Comparison of ENCODE assay signal across 20 cellular contexts in genomic region chr2:142586693-142587432, GRCh38.
A peak's percentile ranks its signal among the peaks of the same experiment; 100 is the strongest.
DNase-seq lines count a peak whose midpoint lies in the region; FAIRE-seq and TF ChIP-seq lines count a peak whose summit lies in the region.
"Had no signal": no experiment of that assay in that cellular context is flagged by ENCODE, and none has a peak within 500 bp of the region (broad histone marks: within the 10 kb centered on the region; RNA-seq: fewer than 3 reads in every experiment).

No MANE protein-coding gene starts in this region.

- H3K9ac ChIP-seq in astrocyte (ENCODE audit: low read length): no peak overlapping the region

- no peaks in the 10 kb centered on the region for H3K36me3 Mint-ChIP-seq in astrocyte (ENCODE audit: low read depth, unreplicated experiment)
- H3K36me3 Mint-ChIP-seq: activated naive CD4-positive, alpha-beta T cell treated with anti-CD3 and anti-CD28 coated beads, Interleukin-2, amount 10 ng/mL, durations not matched to agents 7 days and 5 days had no signal

- H3K27ac ChIP-seq in astrocyte (ENCODE audit: low read depth, low read length): no peak overlapping the region
- H3K27ac ChIP-seq: foreskin keratinocyte, PC-9, testis had no signal

- FAIRE-seq in astrocyte (lab: Jason Lieb, UNC): no peak
- FAIRE-seq: endothelial cell of umbilical vein had no signal

- no peak for TF ChIP-seq CTCF in astrocyte (IDR thresholded peaks at IDR 0.05; ENCODE audit: insufficient read depth, low read depth, low read length)

- H3K9me3 ChIP-seq in astrocyte (ENCODE audit: insufficient read depth, low read depth, low read length) (no peaks in the 10 kb centered on the region), neuron (ENCODE audit: low read length) (no peaks in the 10 kb centered on the region)
- H3K9me3 ChIP-seq: testis had no signal

- no peaks in the 10 kb centered on the region for H3K4me1 ChIP-seq in astrocyte (ENCODE audit: insufficient read depth, low read length)
- H3K4me1 ChIP-seq in neuron (ENCODE audit: insufficient read depth, low read length): peaks cover 2% of the 10 kb centered on the region
- H3K4me1 ChIP-seq: foreskin keratinocyte, testis had no signal

- H2AFZ ChIP-seq in astrocyte (ENCODE audit: low read depth, low read length) (peak overlapping the region; percentile 25), neuron (ENCODE audit: low read depth, low read length) (peak overlapping the region; percentile 19)
- H2AFZ ChIP-seq: PC-9 had no signal

- DNase-seq in MV-4-11 (lab: John Stamatoyannopoulos, UW) (peak; percentile 82), astrocyte (ENCODE audit: low read depth) (no peak), NCI-H1930 (lab: John Stamatoyannopoulos, UW) (no peak), HK-2 (ENCODE audit: unreplicated experiment) (no peak)
- DNase-seq in activated T-cell treated with anti-CD3 and anti-CD28 coated beads, Interleukin-2, amount 50 U/mL, for 48 hours: no peak
- no peak for DNase-seq in stimulated activated CD4-positive, alpha-beta T cell treated with anti-CD3 and anti-CD28 coated beads, Interleukin-1b, Interleukin-23, amount 100 ng/mL, for 48 hours
- DNase-seq: activated CD4-positive, alpha-beta T cell treated with anti-CD3 and anti-CD28 coated beads, Interleukin-2, amount 50 U/mL, for 4 hours; activated naive CD4-positive, alpha-beta T cell treated with anti-CD3 and anti-CD28 coated beads, Interleukin-2, amount 10 ng/mL, durations not matched to agents 7 days and 5 days; activated T-cell treated with anti-CD3 and anti-CD28 coated beads for 4 hours; cortex of kidney; foreskin keratinocyte; left cardiac atrium; NCI-H2029; NCI-H510A treated with DMSO at 0.1 percent for 48 hours; PC-9; stimulated activated CD4-positive, alpha-beta T cell treated with anti-CD3 and anti-CD28 coated beads, Interleukin-4, amount 100 ng/mL, for 4 hours; testis had no signal

- H3K36me3 ChIP-seq in astrocyte (ENCODE audit: insufficient read depth, low read length): no peaks in the 10 kb centered on the region
- no peaks in the 10 kb centered on the region for H3K36me3 ChIP-seq in neuron (ENCODE audit: insufficient read depth, low read length)

- H4K20me1 ChIP-seq in astrocyte (ENCODE audit: insufficient read depth, low read length): no peaks in the 10 kb centered on the region

- no peaks in the 10 kb centered on the region for H3K4me1 Mint-ChIP-seq in astrocyte (ENCODE audit: low read depth, unreplicated experiment)
- H3K4me1 Mint-ChIP-seq: activated naive CD4-positive, alpha-beta T cell treated with anti-CD3 and anti-CD28 coated beads, Interleukin-2, amount 10 ng/mL, durations not matched to agents 7 days and 5 days had no signal

- H3K27ac Mint-ChIP-seq in astrocyte (ENCODE audit: unreplicated experiment): no peak overlapping the region
- H3K27ac Mint-ChIP-seq: activated naive CD4-positive, alpha-beta T cell treated with anti-CD3 and anti-CD28 coated beads, Interleukin-2, amount 10 ng/mL, durations not matched to agents 7 days and 5 days had no signal

- H3K9me3 Mint-ChIP-seq in astrocyte (ENCODE audit: unreplicated experiment): no peaks in the 10 kb centered on the region
- H3K9me3 Mint-ChIP-seq: activated naive CD4-positive, alpha-beta T cell treated with anti-CD3 and anti-CD28 coated beads, Interleukin-2, amount 10 ng/mL, durations not matched to agents 7 days and 5 days had no signal

- H3K4me3 ChIP-seq in GM08714 (ENCODE audit: low read length) (peak overlapping the region; percentile 48; the same call in 1 of the 2 replicates), astrocyte (ENCODE audit: insufficient read depth, low read depth, low read length) (no peak overlapping the region), neuron (ENCODE audit: low read length) (no peak overlapping the region)
- H3K4me3 ChIP-seq: PC-9, testis had no signal

- H3K4me2 ChIP-seq in astrocyte (ENCODE audit: low read length): no peak overlapping the region
- H3K4me2 ChIP-seq: PC-9 had no signal

- H3K4me3 Mint-ChIP-seq in astrocyte (ENCODE audit: unreplicated experiment): no peak overlapping the region
- H3K4me3 Mint-ChIP-seq: activated naive CD4-positive, alpha-beta T cell treated with anti-CD3 and anti-CD28 coated beads, Interleukin-2, amount 10 ng/mL, durations not matched to agents 7 days and 5 days had no signal

- H3K27me3 ChIP-seq in astrocyte (ENCODE audit: insufficient read depth, low read length) (no peaks in the 10 kb centered on the region), neuron (ENCODE audit: insufficient read depth, low read length) (no peaks in the 10 kb centered on the region)
- H3K27me3 ChIP-seq: testis had no signal

- H3K27me3 Mint-ChIP-seq in astrocyte (ENCODE audit: low read depth, unreplicated experiment): no peaks in the 10 kb centered on the region
- H3K27me3 Mint-ChIP-seq: activated naive CD4-positive, alpha-beta T cell treated with anti-CD3 and anti-CD28 coated beads, Interleukin-2, amount 10 ng/mL, durations not matched to agents 7 days and 5 days had no signal

- no peaks in the 10 kb centered on the region for H3K79me2 ChIP-seq in astrocyte (ENCODE audit: insufficient read depth, low read length)
